Comparison of ENCODE assay signal across 19 cellular contexts in the genomic region with DNA sequence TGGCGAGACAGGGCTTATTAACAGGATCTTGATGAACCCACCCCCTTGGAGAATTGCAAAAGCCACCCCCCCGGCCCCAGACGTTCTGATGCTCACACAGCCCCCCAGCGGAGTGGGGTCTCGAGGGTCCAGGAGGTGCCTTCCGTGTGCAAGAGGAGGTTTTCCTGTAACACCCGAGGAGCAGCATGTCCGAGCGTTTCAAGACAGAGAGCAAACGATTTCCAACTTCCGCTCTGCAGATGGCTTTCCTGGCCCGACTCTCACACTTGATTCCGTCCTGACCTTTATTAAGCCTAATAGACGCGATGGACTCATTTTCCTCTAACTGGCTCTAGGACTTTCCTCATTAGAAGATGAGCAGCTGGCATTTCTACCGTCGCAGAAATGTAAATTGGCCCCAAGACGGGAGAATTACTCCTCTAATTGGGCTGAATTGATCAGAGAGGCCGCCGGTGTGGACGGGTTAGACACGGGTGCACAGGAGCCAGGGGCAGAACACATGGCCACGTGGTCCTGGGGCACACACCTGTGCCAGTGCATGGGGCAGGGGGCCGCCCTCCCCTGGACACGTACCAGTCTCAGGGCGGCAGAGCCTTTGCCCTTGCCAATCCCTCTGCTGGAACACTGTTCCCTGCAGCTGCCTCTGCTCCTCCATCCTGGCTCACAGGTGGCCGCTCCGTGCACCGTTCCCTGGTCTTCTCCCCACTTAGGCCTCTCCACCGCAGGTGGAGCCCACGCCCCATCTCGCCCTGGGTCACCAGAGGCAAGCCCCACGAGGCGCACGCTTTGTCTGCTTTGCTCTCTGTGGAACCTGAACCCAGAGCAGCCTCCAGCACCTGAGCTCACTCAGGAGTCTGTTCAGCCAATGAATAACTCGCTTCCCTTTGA.
"Had no signal": no experiment of that assay in that cellular context is flagged by ENCODE, and none has a peak within 500 bp of the region (broad histone marks: within the 10 kb centered on the region; RNA-seq: fewer than 3 reads in every experiment).

No MANE protein-coding gene starts in this region.

- H3K9me3 ChIP-seq: esophagus muscularis mucosa, gastrocnemius medialis, pancreas, prostate gland, tibial artery, upper lobe of left lung, uterus had no signal

- ATAC-seq: effector memory CD8-positive, alpha-beta T cell; gastrocnemius medialis; left cardiac atrium; naive thymus-derived CD4-positive, alpha-beta T cell; pancreas; stimulated activated effector memory CD8-positive, alpha-beta T cell treated with anti-CD3 and anti-CD28 coated beads, Interleukin-12 subunit alpha, Interleukin-12 subunit beta, amount 100 ng/mL, for 72 hours had no signal

- H3K4me1 ChIP-seq: esophagus muscularis mucosa, gastrocnemius medialis, pancreas, prostate gland, upper lobe of left lung, uterus had no signal

- DNase-seq: central memory CD4-positive, alpha-beta T cell; effector memory CD8-positive, alpha-beta T cell; gastrocnemius medialis; immature natural killer cell; left cardiac atrium; mesendoderm; naive thymus-derived CD4-positive, alpha-beta T cell; occipital lobe; small intestine; stimulated activated CD4-positive, alpha-beta T cell treated with anti-CD3 and anti-CD28 coated beads, Interleukin-4, amount 100 ng/mL, for 1 hour; stimulated activated CD8-positive, alpha-beta memory T cell treated with anti-CD3 and anti-CD28 coated beads, Interleukin-4, amount 100 ng/mL, for 48 hours; uterus had no signal

- H3K4me3 ChIP-seq: esophagus muscularis mucosa, gastrocnemius medialis, pancreas, prostate gland, tibial artery, upper lobe of left lung, uterus had no signal

- H3K27ac ChIP-seq: epithelial cell of prostate, esophagus muscularis mucosa, gastrocnemius medialis, pancreas, prostate gland, tibial artery, upper lobe of left lung, uterus had no signal

- H3K36me3 ChIP-seq: esophagus muscularis mucosa, gastrocnemius medialis, pancreas, prostate gland, tibial artery, upper lobe of left lung, uterus had no signal
